15 cellular contexts compared by ENCODE assay signal in genomic region chr11:68266936-68267880, GRCh38. TPM values are rescaled to one million over a fixed set of nuclear protein-coding genes. Genes with fewer than 3 reads are reported as not detected.
DNase-seq lines count a peak whose midpoint lies in the region; ATAC-seq lines count a peak whose summit lies in the region.
"Had no signal": no experiment of that assay in that cellular context is flagged by ENCODE, and none has a peak within 500 bp of the region (broad histone marks: within the 10 kb centered on the region; RNA-seq: fewer than 3 reads in every experiment).

No MANE protein-coding gene starts in this region.

- no peaks in the 10 kb centered on the region for H3K9me2 ChIP-seq in Karpas-422 (replicated peaks; ENCODE audit: insufficient read depth, low read length)

- peaks cover 32% of the 10 kb centered on the region for H3K79me2 ChIP-seq in Karpas-422 (ENCODE audit: low read length)

- no peak for ATAC-seq in natural killer cell treated with Interleukin-12 subunit alpha and Interleukin-12 subunit beta and Interleukin-15 and Interleukin-18, amount 100 ng/mL, for 72 hours
- ATAC-seq in HG03135 (IDR thresholded peaks at IDR 0.05; ENCODE audit: unreplicated experiment) = no peak
- ATAC-seq: heart left ventricle had no signal

- no peaks in the 10 kb centered on the region for H3K9me3 Mint-ChIP-seq in natural killer cell treated with Interleukin-12 subunit alpha and Interleukin-12 subunit beta and Interleukin-15 and Interleukin-18, amount 100 ng/mL, for 72 hours
- no peaks in the 10 kb centered on the region for H3K9me3 Mint-ChIP-seq in activated naive CD4-positive, alpha-beta T cell treated with anti-CD3 and anti-CD28 coated beads, Interleukin-2, amount 10 ng/mL, durations not matched to agents 7 days and 5 days
- H3K9me3 Mint-ChIP-seq: activated T-helper 2 cell treated with anti-CD3 and anti-CD28 coated beads, Interferon-gamma antibody, Interleukin-2, Interleukin-4, amounts not matched to agents 10 μg/mL and 5 μg/mL and 100 μg/mL, durations not matched to agents 14 hours and 24 hours and 36 hours had no signal

- peak overlapping the region; percentile 57 to 84 (median 74) for H3K9ac ChIP-seq in BLaER1 treated with 17β-estradiol and CSF1 and Interleukin-3, amounts not matched to agents 10 nM and 100 nM
- peak overlapping the region; percentile 65 for H3K9ac ChIP-seq in Karpas-422 (ENCODE audit: low read length)

- DNase-seq in Karpas-422 (no peak), caudate nucleus (lab: John Stamatoyannopoulos, UW) (no peak), SKM-1 (lab: John Stamatoyannopoulos, UW; ENCODE audit: unreplicated experiment) (no peak), NCI-H69 (lab: John Stamatoyannopoulos, UW) (no peak)
- DNase-seq in natural killer cell treated with Interleukin-12 subunit alpha and Interleukin-12 subunit beta and Interleukin-15 and Interleukin-18, amount 100 ng/mL, for 72 hours (ENCODE audit: low spot score) = no peak
- DNase-seq in activated naive CD4-positive, alpha-beta T cell treated with anti-CD3 and anti-CD28 coated beads, Interleukin-2, amount 10 ng/mL, durations not matched to agents 7 days and 5 days = no peak
- DNase-seq: EL; heart left ventricle; NCI-H1436 treated with DMSO at 0.1 percent for 48 hours; NCI-H446; stimulated activated CD4-positive, alpha-beta T cell treated with anti-CD3 and anti-CD28 coated beads, Interleukin-4, amount 100 ng/mL, for 24 hours had no signal

- H4K20me1 ChIP-seq in BLaER1 treated with 17β-estradiol and CSF1 and Interleukin-3, amounts not matched to agents 10 nM and 100 nM = peaks cover 0 to 11% (median 0%) of the 10 kb centered on the region in 11 experiments; a peak in 2 of 22 replicates
- no peaks in the 10 kb centered on the region; the same call in 1 of the 2 replicates for H4K20me1 ChIP-seq in Karpas-422 (ENCODE audit: insufficient read depth, low read depth, low read length)

- H3K27ac ChIP-seq in BLaER1 treated with 17β-estradiol and CSF1 and Interleukin-3, amounts not matched to agents 10 nM and 100 nM = peak overlapping the region; percentile 67 to 94 (median 87); a peak in 21 of 22 replicates
- H3K27ac ChIP-seq in Karpas-422 (ENCODE audit: low read length) (peak overlapping the region; percentile 96), caudate nucleus (ENCODE audit: low read depth, low read length) (peak overlapping the region; percentile 82)
- H3K27ac ChIP-seq: VCaP had no signal

- peaks cover 55 to 65% (median 61%) of the 10 kb centered on the region in 10 experiments for H3K4me1 ChIP-seq in BLaER1 treated with 17β-estradiol and CSF1 and Interleukin-3, amounts not matched to agents 10 nM and 100 nM
- H3K4me1 ChIP-seq in Karpas-422 (ENCODE audit: low read length) = peaks cover 52% of the 10 kb centered on the region

- peak overlapping the region; percentile 17 for H3K4me3 Mint-ChIP-seq in natural killer cell treated with Interleukin-12 subunit alpha and Interleukin-12 subunit beta and Interleukin-15 and Interleukin-18, amount 100 ng/mL, for 72 hours
- H3K4me3 Mint-ChIP-seq in activated naive CD4-positive, alpha-beta T cell treated with anti-CD3 and anti-CD28 coated beads, Interleukin-2, amount 10 ng/mL, durations not matched to agents 7 days and 5 days = no peak overlapping the region

- H3K4me1 Mint-ChIP-seq in natural killer cell treated with Interleukin-12 subunit alpha and Interleukin-12 subunit beta and Interleukin-15 and Interleukin-18, amount 100 ng/mL, for 72 hours (ENCODE audit: low read depth in 2 of 2) = peaks cover 29 to 34% of the 10 kb centered on the region in 2 donors
- peaks cover 29% of the 10 kb centered on the region for H3K4me1 Mint-ChIP-seq in activated naive CD4-positive, alpha-beta T cell treated with anti-CD3 and anti-CD28 coated beads, Interleukin-2, amount 10 ng/mL, durations not matched to agents 7 days and 5 days

- H3K36me3 ChIP-seq in BLaER1 treated with 17β-estradiol and CSF1 and Interleukin-3, amounts not matched to agents 10 nM and 100 nM = peaks cover 40 to 60% (median 49%) of the 10 kb centered on the region in 11 experiments
- peaks cover 20% of the 10 kb centered on the region for H3K36me3 ChIP-seq in Karpas-422 (ENCODE audit: insufficient read depth, low read length)

- no peaks in the 10 kb centered on the region; a peak in 1 of 22 replicates for H3K9me3 ChIP-seq in BLaER1 treated with 17β-estradiol and CSF1 and Interleukin-3, amounts not matched to agents 10 nM and 100 nM (replicated peaks in 1 of 11)
- H3K9me3 ChIP-seq in Karpas-422 (ENCODE audit: low read length) = no peaks in the 10 kb centered on the region
- H3K9me3 ChIP-seq: heart left ventricle had no signal

- H3K4me3 ChIP-seq in BLaER1 treated with 17β-estradiol and CSF1 and Interleukin-3, amounts not matched to agents 10 nM and 100 nM = peak overlapping the region; percentile 3 to 51 (median 40); a peak in 15 of 20 replicates
- H3K4me3 ChIP-seq in Karpas-422 (ENCODE audit: low read length) = peak overlapping the region; percentile 52; the same call in 1 of the 2 replicates
- H3K4me3 ChIP-seq: heart left ventricle had no signal

- H3K27ac Mint-ChIP-seq in natural killer cell treated with Interleukin-12 subunit alpha and Interleukin-12 subunit beta and Interleukin-15 and Interleukin-18, amount 100 ng/mL, for 72 hours = peak overlapping the region in 1 of 2 donors; percentile 57
- H3K27ac Mint-ChIP-seq in activated naive CD4-positive, alpha-beta T cell treated with anti-CD3 and anti-CD28 coated beads, Interleukin-2, amount 10 ng/mL, durations not matched to agents 7 days and 5 days = no peak overlapping the region
- H3K27ac Mint-ChIP-seq: activated T-helper 2 cell treated with anti-CD3 and anti-CD28 coated beads, Interferon-gamma antibody, Interleukin-2, Interleukin-4, amounts not matched to agents 10 μg/mL and 5 μg/mL and 100 μg/mL, durations not matched to agents 14 hours and 24 hours and 36 hours had no signal

- CTCF ChIA-PET in activated naive CD4-positive, alpha-beta T cell treated with anti-CD3 and anti-CD28 coated beads, Interleukin-2, amount 10 ng/mL, durations not matched to agents 7 days and 5 days (lab: Charles Lee) = interaction anchor here (2.3 to 2.7 kb wide), 2 partner anchors 10 to 30 kb away, joined by 18 to 19 read pairs; no protein-coding TSS in a partner anchor

- H3K4me2 ChIP-seq in BLaER1 treated with 17β-estradiol and CSF1 and Interleukin-3, amounts not matched to agents 10 nM and 100 nM = peak overlapping the region; percentile 79 to 93 (median 89)
- peak overlapping the region; percentile 60 for H3K4me2 ChIP-seq in Karpas-422 (ENCODE audit: low read depth, low read length, poor library complexity, severe bottlenecking)

- no peak overlapping the region for H2AFZ ChIP-seq in Karpas-422 (ENCODE audit: low read length)

- H3K27me3 ChIP-seq in BLaER1 treated with 17β-estradiol and CSF1 and Interleukin-3, amounts not matched to agents 10 nM and 100 nM = no peaks in the 10 kb centered on the region
- H3K27me3 ChIP-seq in Karpas-422 (ENCODE audit: low read length) = no peaks in the 10 kb centered on the region
- H3K27me3 ChIP-seq: heart left ventricle had no signal

- no peaks in the 10 kb centered on the region for H3K27me3 Mint-ChIP-seq in natural killer cell treated with Interleukin-12 subunit alpha and Interleukin-12 subunit beta and Interleukin-15 and Interleukin-18, amount 100 ng/mL, for 72 hours
- H3K27me3 Mint-ChIP-seq in activated naive CD4-positive, alpha-beta T cell treated with anti-CD3 and anti-CD28 coated beads, Interleukin-2, amount 10 ng/mL, durations not matched to agents 7 days and 5 days = peaks cover 3% of the 10 kb centered on the region

- peaks cover 12% of the 10 kb centered on the region for H3K36me3 Mint-ChIP-seq in natural killer cell treated with Interleukin-12 subunit alpha and Interleukin-12 subunit beta and Interleukin-15 and Interleukin-18, amount 100 ng/mL, for 72 hours
- H3K36me3 Mint-ChIP-seq in activated naive CD4-positive, alpha-beta T cell treated with anti-CD3 and anti-CD28 coated beads, Interleukin-2, amount 10 ng/mL, durations not matched to agents 7 days and 5 days = peaks cover 30% of the 10 kb centered on the region

RNA-seq across cellular contexts. Expression of gene C11orf24, which starts 4.6 kb away (rescaled TPM):
- 25.4 and 37.4 TPM in 2 replicates for total RNA-seq in Karpas-422 (2014; rRNA removed; shearing (Covaris generic); ENCODE audit: low replicate concordance)
- 10 to 100 TPM; 43.0 to 64.8 TPM for total RNA-seq in natural killer cell treated with Interleukin-12 subunit alpha and Interleukin-12 subunit beta and Interleukin-15 and Interleukin-18, amount 100 ng/mL, for 72 hours

RNA-seq across cellular contexts. Expression of gene LRP5, which starts 45.2 kb away (rescaled TPM):
- total RNA-seq in Karpas-422 (2014; rRNA removed; shearing (Covaris generic); ENCODE audit: low replicate concordance) = 0.04 and 0.07 TPM in 2 replicates
- 1 to 10 TPM in 1 of 2 donors, under 1 TPM in 1; 0.93 to 2.1 TPM for total RNA-seq in natural killer cell treated with Interleukin-12 subunit alpha and Interleukin-12 subunit beta and Interleukin-15 and Interleukin-18, amount 100 ng/mL, for 72 hours

RNA-seq across cellular contexts. Expression of gene KMT5B, which starts 54.1 kb away (rescaled TPM):
- 20.9 and 21.2 TPM in 2 replicates for total RNA-seq in Karpas-422 (2014; rRNA removed; shearing (Covaris generic); ENCODE audit: low replicate concordance)
- total RNA-seq in natural killer cell treated with Interleukin-12 subunit alpha and Interleukin-12 subunit beta and Interleukin-15 and Interleukin-18, amount 100 ng/mL, for 72 hours = 10 to 100 TPM; 30.6 to 34.4 TPM
